ENCODE assay signal across 17 cellular contexts in genomic region chr3:68620211-68620610, GRCh38.
DNase-seq lines count a peak whose midpoint lies in the region; ATAC-seq, FAIRE-seq and TF ChIP-seq lines count a peak whose summit lies in the region.
"Had no signal": no experiment of that assay in that cellular context is flagged by ENCODE, and none has a peak within 500 bp of the region (broad histone marks: within the 10 kb centered on the region; RNA-seq: fewer than 3 reads in every experiment).

No MANE protein-coding gene starts in this region.

- H3K36me3 ChIP-seq in heart left ventricle, result no peaks in the 10 kb centered on the region
- H3K36me3 ChIP-seq in kidney (ENCODE audit: control insufficient read depth in 1 of 2, insufficient read depth in 2 of 2, low read length in 2 of 2), result no peaks in the 10 kb centered on the region
- H3K36me3 ChIP-seq: BLaER1 had no signal

- H3K4me3 ChIP-seq in heart left ventricle (no peak overlapping the region), LNCaP clone FGC (ENCODE audit: low read depth, low read length) (no peak overlapping the region), kidney (ENCODE audit: low read length in 2 of 2) (no peak overlapping the region)
- H3K4me3 ChIP-seq: BLaER1 had no signal

- H3K9me3 ChIP-seq in heart left ventricle, result peaks cover 0 to 8% (median 0%) of the 10 kb centered on the region in 12 donors
- H3K9me3 ChIP-seq in kidney (ENCODE audit: control insufficient read depth in 1 of 2, low read length in 2 of 2), result no peaks in the 10 kb centered on the region
- H3K9me3 ChIP-seq: BLaER1 had no signal

- no peak for FAIRE-seq in kidney (lab: Jason Lieb, UNC)
- FAIRE-seq: A204.1, G401.6, GM12891, GM19239, H54 had no signal

- no peak overlapping the region for H3K9ac ChIP-seq in kidney (ENCODE audit: low read length in 2 of 2)
- H3K9ac ChIP-seq: BLaER1 had no signal

- H3K4me1 ChIP-seq in heart left ventricle (no peaks in the 10 kb centered on the region), kidney (ENCODE audit: control insufficient read depth in 1 of 2, insufficient read depth in 1 of 2, low read depth in 1 of 2, low read length in 2 of 2) (no peaks in the 10 kb centered on the region)
- H3K4me1 ChIP-seq: BLaER1 had no signal

- TF ChIP-seq CTCF in heart left ventricle (IDR thresholded peaks at IDR 0.05) (no peak), LNCaP clone FGC (IDR thresholded peaks at IDR 0.05; ENCODE audit: control insufficient read depth, extremely low read depth, insufficient read depth) (no peak), kidney (IDR thresholded peaks at IDR 0.05; ENCODE audit: borderline replicate concordance, extremely low read depth, insufficient read depth) (no peak)

- ATAC-seq in Right ventricle myocardium inferior (no peak), heart left ventricle (no peak), left colon (no peak)

- no peak overlapping the region for H3K27ac ChIP-seq in heart left ventricle
- no peak overlapping the region for H3K27ac ChIP-seq in kidney (ENCODE audit: low read depth in 2 of 2, low read length in 2 of 2)
- H3K27ac ChIP-seq: BLaER1 had no signal

- intact Hi-C loops in Right ventricle myocardium inferior (cut with DNase I), result no loop called here
- intact Hi-C loops in heart left ventricle (cut with DNase I), result no loop called here
- intact Hi-C loops in kidney (cut with DNase I), result no loop called here
- intact Hi-C loops in left colon (cut with DNase I, micrococcal nuclease), result no loop called here

- no peaks in the 10 kb centered on the region for H3K27me3 ChIP-seq in heart left ventricle
- H3K27me3 ChIP-seq: BLaER1 had no signal

- DNase-seq in Right ventricle myocardium inferior (ENCODE audit: missing footprints), result peak; percentile 65
- DNase-seq in heart left ventricle, result no peak
- peak; percentile 23 for DNase-seq in LNCaP clone FGC (ENCODE audit: low read depth)
- DNase-seq in kidney, result peak; percentile 46
- DNase-seq in kidney glomerular epithelial cell (lab: John Stamatoyannopoulos, UW), result no peak
- DNase-seq in left colon, result no peak
- DNase-seq in activated naive CD4-positive, alpha-beta T cell treated with Interleukin-2 at 50 U/mL for 16 hours, result no peak
- DNase-seq: ACHN; AML-193; CD4-positive, alpha-beta memory T cell; HCEC 1CT had no signal

- no peak for TF ChIP-seq POLR2A in heart left ventricle (IDR thresholded peaks at IDR 0.05)

- WGBS in heart left ventricle, 4 donors, result 87 to 95% (median 92%) methylated on average over 5 to 6 of the region's 6 CpGs

Comparison
In these comparisons a context has a peak if more than half of its experiments do, and no peak if none do; other contexts are left out.
1. DNase-seq: peak in Right ventricle myocardium inferior (single experiment), LNCaP clone FGC (single experiment) and kidney (single experiment); none in heart left ventricle (0 of 5), kidney glomerular epithelial cell (single experiment), left colon (0 of 2) and activated naive CD4-positive, alpha-beta T cell treated with Interleukin-2 at 50 U/mL for 16 hours (single experiment).